16 cellular contexts compared by ENCODE assay signal in the genomic region with DNA sequence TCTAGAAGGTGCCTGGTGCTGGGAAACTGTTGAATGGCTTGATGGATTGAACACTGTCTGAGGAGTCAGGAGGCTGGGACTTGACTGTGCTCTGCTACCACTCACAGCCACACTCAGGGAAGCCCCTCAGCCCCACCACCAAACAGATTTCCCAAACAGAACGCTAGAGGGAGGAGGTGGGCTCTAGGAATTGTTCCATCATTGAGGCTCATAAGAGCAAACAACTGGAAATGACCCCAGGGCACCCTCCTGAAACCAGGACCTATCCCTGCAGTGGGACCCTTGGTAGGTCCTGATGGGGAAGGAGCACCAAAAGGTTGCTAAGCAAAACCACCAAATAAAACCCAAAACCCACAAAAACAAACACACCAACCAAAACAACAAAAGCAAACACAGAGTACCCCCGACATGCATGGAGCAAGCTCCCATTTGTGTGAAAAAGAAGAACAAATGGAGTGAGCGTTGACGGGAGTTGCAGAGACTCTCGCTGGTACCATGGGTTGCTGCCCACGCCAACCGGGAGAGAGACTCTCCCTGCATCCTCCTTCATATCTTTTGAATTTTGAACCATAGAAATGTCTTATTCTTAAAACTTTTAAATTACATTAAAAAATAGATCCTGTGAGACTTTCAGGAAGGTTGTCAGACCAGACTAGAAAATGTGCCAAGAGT. TPM values are rescaled to one million over a fixed set of nuclear protein-coding genes. Genes with fewer than 3 reads are reported as not detected.
DNase-seq lines count a peak whose midpoint lies in the region; ATAC-seq and TF ChIP-seq lines count a peak whose summit lies in the region.
"Had no signal": no experiment of that assay in that cellular context is flagged by ENCODE, and none has a peak within 500 bp of the region (broad histone marks: within the 10 kb centered on the region; RNA-seq: fewer than 3 reads in every experiment).

No MANE protein-coding gene starts in this region.

- CTCF ChIA-PET in MCF 10A (lab: Yijun Ruan, JAX): interaction anchor here (0.6 to 1.2 kb wide), 4 partner anchors 11 to 702 kb away, joined by 3 to 4 read pairs (median 3); no protein-coding TSS in a partner anchor

- WGBS in heart left ventricle, 4 donors: 79 to 90% (median 86%) methylated on average over 7 of the region's 7 CpGs

- intact Hi-C loops in heart left ventricle (cut with DNase I): no loop called here
- intact Hi-C loops in left cardiac atrium (cut with DNase I): no loop called here
- intact Hi-C loops in gastrocnemius medialis (cut with DNase I; ENCODE audit: low total_unique reads): no loop called here
- intact Hi-C loops in MCF 10A (cut with micrococcal nuclease): no loop called here

- no peak overlapping the region for H3K4me3 Mint-ChIP-seq in MCF 10A (ENCODE audit: unreplicated experiment)
- H3K4me3 Mint-ChIP-seq: CD4-positive, alpha-beta T cell had no signal

- POLR2A ChIA-PET in MCF 10A (lab: Yijun Ruan, JAX): no interaction called here

- H3K4me3 ChIP-seq in heart left ventricle (no peak overlapping the region), fibroblast of pulmonary artery (replicated peaks; ENCODE audit: low read depth, low read length) (no peak overlapping the region), gastrocnemius medialis (no peak overlapping the region), coronary artery (no peak overlapping the region)

- H3K27me3 ChIP-seq in heart left ventricle: no peaks in the 10 kb centered on the region
- no peaks in the 10 kb centered on the region for H3K27me3 ChIP-seq in gastrocnemius medialis

- H3K9me3 Mint-ChIP-seq in MCF 10A (ENCODE audit: unreplicated experiment): no peaks in the 10 kb centered on the region
- H3K9me3 Mint-ChIP-seq: CD4-positive, alpha-beta T cell; IgD-negative memory B cell had no signal

- no peak overlapping the region for H3K27ac Mint-ChIP-seq in MCF 10A (ENCODE audit: low read depth, unreplicated experiment)
- H3K27ac Mint-ChIP-seq: CD4-positive, alpha-beta T cell; IgD-negative memory B cell had no signal

- H3K36me3 ChIP-seq in heart left ventricle: peaks cover 0 to 75% (median 25%) of the 10 kb centered on the region in 9 donors
- peaks cover 0 to 23% of the 10 kb centered on the region in 2 donors for H3K36me3 ChIP-seq in gastrocnemius medialis

- ATAC-seq in heart left ventricle (no peak), left cardiac atrium (no peak), gastrocnemius medialis (no peak), GM21825 (IDR thresholded peaks at IDR 0.05; ENCODE audit: unreplicated experiment) (no peak)

- no TSS peak for BruUV-seq in MCF 10A (replicated peaks; lab: Mats Ljungman, UMichigan)

- peak in 1 of 5 donors; percentile 12 for DNase-seq in heart left ventricle
- no peak for DNase-seq in left cardiac atrium
- DNase-seq in fibroblast of pulmonary artery (ENCODE audit: low read depth): no peak
- DNase-seq in gastrocnemius medialis: no peak
- DNase-seq in MCF 10A (ENCODE audit: unreplicated experiment): no peak
- no peak for DNase-seq in coronary artery (ENCODE audit: low spot score)
- DNase-seq: CD4-positive, alpha-beta T cell; DMS79; GOT3; NCI-H146; NCI-H2081 treated with DMSO at 0.1 percent for 48 hours; NCI-H345; NCI-H526 treated with DMSO at 0.1 percent for 48 hours had no signal

- in situ Hi-C loops in gastrocnemius medialis (cut with MboI; ENCODE audit: low sequenced_read_pairs in 4 of 4): no loop called here

- TF ChIP-seq POLR2A in heart left ventricle (IDR thresholded peaks at IDR 0.05): no peak
- TF ChIP-seq POLR2A in gastrocnemius medialis (IDR thresholded peaks at IDR 0.05): no peak

- H3K27ac ChIP-seq in heart left ventricle (peak overlapping the region in 11 of 12 donors; percentile 26 to 95 (median 72)), angular gyrus (ENCODE audit: low read depth, low read length) (peak overlapping the region; percentile 69), gastrocnemius medialis (peak overlapping the region in 3 of 4 donors; percentile 29 to 71 (median 54)), coronary artery (no peak overlapping the region)

- TF ChIP-seq CTCF in heart left ventricle (IDR thresholded peaks at IDR 0.05) (no peak), fibroblast of pulmonary artery (IDR thresholded peaks at IDR 0.05; ENCODE audit: low read length, missing control alignments) (peak; percentile 18), gastrocnemius medialis (IDR thresholded peaks at IDR 0.05 in 4 of 5, conservative IDR thresholded peaks at IDR 0.05 in 1 of 5) (no peak), MCF 10A (IDR thresholded peaks at IDR 0.05; ENCODE audit: unreplicated experiment) (no peak), coronary artery (IDR thresholded peaks at IDR 0.05) (no peak)

- no peaks in the 10 kb centered on the region for H3K9me3 ChIP-seq in heart left ventricle
- no peaks in the 10 kb centered on the region for H3K9me3 ChIP-seq in gastrocnemius medialis

- peaks cover 12 to 81% (median 57%) of the 10 kb centered on the region in 12 donors for H3K4me1 ChIP-seq in heart left ventricle
- peaks cover 15 to 57% of the 10 kb centered on the region in 2 donors for H3K4me1 ChIP-seq in gastrocnemius medialis

- H3K27me3 Mint-ChIP-seq in MCF 10A (ENCODE audit: insufficient read depth, unreplicated experiment): no peaks in the 10 kb centered on the region
- H3K27me3 Mint-ChIP-seq: IgD-negative memory B cell had no signal

- no peaks in the 10 kb centered on the region for H3K36me3 Mint-ChIP-seq in MCF 10A (ENCODE audit: insufficient read depth, unreplicated experiment)

- no peaks in the 10 kb centered on the region for H3K4me1 Mint-ChIP-seq in MCF 10A (ENCODE audit: insufficient read depth, unreplicated experiment)
- H3K4me1 Mint-ChIP-seq: IgD-negative memory B cell had no signal

RNA-seq across cellular contexts. Expression of a gene that starts 45.6 kb away (rescaled TPM):
- 10 to 100 TPM; 15.4 to 39.3 (median 30.9) TPM for total RNA-seq in heart left ventricle
- 10 to 100 TPM; 29.3 to 35.3 TPM for polyA plus RNA-seq in heart left ventricle
- total RNA-seq in left cardiac atrium: 10 to 100 TPM; 21.8 to 34.2 TPM
- total RNA-seq in gastrocnemius medialis: 10 to 100 TPM; 22.9 to 37.5 (median 30.1) TPM
- total RNA-seq in MCF 10A (2022): 9.7 and 10.0 TPM in 2 replicates

Comparison
In these comparisons a context has a peak if more than half of its experiments do, and no peak if none do; other contexts are left out.
1. H3K27ac ChIP-seq: peak in heart left ventricle (11 of 12), angular gyrus (single experiment) and gastrocnemius medialis (3 of 4); none in coronary artery (0 of 2).